In the genomic region with DNA sequence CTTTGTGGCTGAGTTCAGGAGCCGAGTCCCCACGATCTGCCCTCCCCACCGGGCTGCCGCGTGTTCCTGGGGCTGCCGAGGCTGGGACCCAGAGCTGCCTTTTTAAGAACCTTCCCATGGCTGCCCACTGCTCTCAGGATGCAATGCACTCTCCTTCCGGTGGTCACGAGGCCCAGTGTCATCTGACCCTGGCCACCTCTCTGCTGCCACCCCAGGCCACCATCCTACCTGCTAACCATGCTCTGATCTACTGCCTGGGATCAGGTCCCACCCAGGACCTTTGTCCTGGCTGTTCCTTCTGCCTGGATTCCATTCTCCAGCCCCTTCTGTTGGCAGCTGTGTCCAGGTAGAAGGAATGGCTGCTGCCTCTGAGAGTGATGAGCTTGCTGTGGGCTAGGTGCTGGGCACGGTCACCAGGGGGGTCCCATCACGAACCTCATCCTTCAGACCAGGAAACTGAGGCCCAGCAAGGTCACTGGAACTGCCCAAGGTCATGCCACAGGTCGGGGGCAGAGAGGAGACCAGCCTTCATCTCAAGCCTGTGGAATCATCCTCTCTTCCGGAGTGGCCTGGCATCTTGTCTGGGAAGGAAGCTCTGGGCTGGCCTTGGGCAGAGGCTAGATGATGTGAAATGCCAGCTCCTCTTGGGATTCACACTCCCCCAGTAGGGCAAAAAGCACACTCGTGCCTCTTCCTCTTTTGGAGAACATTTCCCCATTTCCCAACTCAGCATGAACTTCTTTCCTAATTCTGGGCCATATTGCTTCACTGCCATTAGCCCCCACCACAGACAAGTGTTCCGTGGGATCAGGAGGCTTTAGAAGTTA, we compare ENCODE assay signal across 1 cellular context.
TF ChIP-seq lines count a peak whose summit lies in the region.

No MANE protein-coding gene starts in this region.

TF ChIP-seq in IMR-90, 13 proteins besides CTCF, POLR2A, EP300 and RAD21:
- TF ChIP-seq, protein P1, sequence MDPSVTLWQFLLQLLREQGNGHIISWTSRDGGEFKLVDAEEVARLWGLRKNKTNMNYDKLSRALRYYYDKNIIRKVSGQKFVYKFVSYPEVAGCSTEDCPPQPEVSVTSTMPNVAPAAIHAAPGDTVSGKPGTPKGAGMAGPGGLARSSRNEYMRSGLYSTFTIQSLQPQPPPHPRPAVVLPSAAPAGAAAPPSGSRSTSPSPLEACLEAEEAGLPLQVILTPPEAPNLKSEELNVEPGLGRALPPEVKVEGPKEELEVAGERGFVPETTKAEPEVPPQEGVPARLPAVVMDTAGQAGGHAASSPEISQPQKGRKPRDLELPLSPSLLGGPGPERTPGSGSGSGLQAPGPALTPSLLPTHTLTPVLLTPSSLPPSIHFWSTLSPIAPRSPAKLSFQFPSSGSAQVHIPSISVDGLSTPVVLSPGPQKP (IDR thresholded peaks at IDR 0.05; ENCODE audit: borderline replicate concordance, low read depth, low read length) = no peak
- no peak for TF ChIP-seq FOS (IDR thresholded peaks at IDR 0.05; ENCODE audit: low read depth, low read length)
- no peak for TF ChIP-seq NFE2L2 (IDR thresholded peaks at IDR 0.05; ENCODE audit: low read depth, low read length)
- TF ChIP-seq RFX5 (IDR thresholded peaks at IDR 0.05; ENCODE audit: low read depth, low read length) = no peak
- TF ChIP-seq, protein P2, sequence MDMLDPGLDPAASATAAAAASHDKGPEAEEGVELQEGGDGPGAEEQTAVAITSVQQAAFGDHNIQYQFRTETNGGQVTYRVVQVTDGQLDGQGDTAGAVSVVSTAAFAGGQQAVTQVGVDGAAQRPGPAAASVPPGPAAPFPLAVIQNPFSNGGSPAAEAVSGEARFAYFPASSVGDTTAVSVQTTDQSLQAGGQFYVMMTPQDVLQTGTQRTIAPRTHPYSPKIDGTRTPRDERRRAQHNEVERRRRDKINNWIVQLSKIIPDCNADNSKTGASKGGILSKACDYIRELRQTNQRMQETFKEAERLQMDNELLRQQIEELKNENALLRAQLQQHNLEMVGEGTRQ (IDR thresholded peaks at IDR 0.05; ENCODE audit: low read depth, low read length) = no peak
- TF ChIP-seq MXI1 (IDR thresholded peaks at IDR 0.05; ENCODE audit: borderline replicate concordance, low read depth, low read length) = no peak
- no peak for TF ChIP-seq RCOR1 (IDR thresholded peaks at IDR 0.05; ENCODE audit: insufficient replicate concordance, low read length)
- TF ChIP-seq MAZ (IDR thresholded peaks at IDR 0.05; ENCODE audit: borderline replicate concordance, low read depth, low read length) = no peak
- no peak for TF ChIP-seq CHD1 (IDR thresholded peaks at IDR 0.05; ENCODE audit: low read depth, low read length)
- TF ChIP-seq MAFK (IDR thresholded peaks at IDR 0.05; ENCODE audit: low read depth, low read length) = no peak
- no peak for TF ChIP-seq SMC3 (IDR thresholded peaks at IDR 0.05; ENCODE audit: low read depth, low read length)
- TF ChIP-seq CEBPB (IDR thresholded peaks at IDR 0.05; ENCODE audit: low read depth, low read length) = no peak
- TF ChIP-seq BHLHE40 (IDR thresholded peaks at IDR 0.05; ENCODE audit: low read depth, low read length) = no peak
